ENCODE assay signal across 8 cellular contexts in genomic region chr16:27154573-27155521, GRCh38.
DNase-seq lines count a peak whose midpoint lies in the region; ATAC-seq lines count a peak whose summit lies in the region.

No MANE protein-coding gene starts in this region.

- DNase-seq in NCI-H1417 (lab: John Stamatoyannopoulos, UW) (peak in 2 of 3 experiments; percentile 27 to 37), NCI-H1417 treated with DMSO at 0.1 percent for 48 hours (lab: John Stamatoyannopoulos, UW) (no peak), NCI-H1092 treated with DMSO at 0.1 percent for 48 hours (lab: John Stamatoyannopoulos, UW) (peak; percentile 16), medulla oblongata (ENCODE audit: extremely low spot score) (peak; percentile 21)
- peak; percentile 57 to 64 for DNase-seq in activated CD4-positive, alpha-beta T cell treated with anti-CD3 and anti-CD28 coated beads, Interleukin-2, amount 50 U/mL, for 24 hours (ENCODE audit: low read depth in 1 of 2, low spot score in 1 of 2)
- DNase-seq in effector CD4-positive, alpha-beta T cell, result peak; percentile 58
- DNase-seq in stimulated activated CD8-positive, alpha-beta memory T cell treated with anti-CD3 and anti-CD28 coated beads, Interleukin-4, amount 100 ng/mL, for 1 hour (ENCODE audit: low read depth in 2 of 2, low spot score in 1 of 2), result peak; percentile 45 to 60

- no peak for ATAC-seq in GM19397 (IDR thresholded peaks at IDR 0.05; ENCODE audit: unreplicated experiment)
